In genomic region chr22:35997438-35997837, GRCh38 we compare ENCODE assay signal across 15 cellular contexts. TPM values are rescaled to one million over a fixed set of nuclear protein-coding genes. Genes with fewer than 3 reads are reported as not detected.
DNase-seq lines count a peak whose midpoint lies in the region; ATAC-seq, FAIRE-seq and TF ChIP-seq lines count a peak whose summit lies in the region.
"Had no signal": no experiment of that assay in that cellular context is flagged by ENCODE, and none has a peak within 500 bp of the region (broad histone marks: within the 10 kb centered on the region; RNA-seq: fewer than 3 reads in every experiment).

No MANE protein-coding gene starts in this region.

- H3K27ac ChIP-seq in osteoblast (ENCODE audit: low read depth, low read length) (no peak overlapping the region), MM.1S (ENCODE audit: low read length) (no peak overlapping the region)
- H3K27ac ChIP-seq: colonic mucosa had no signal

- H3K79me2 ChIP-seq in osteoblast (ENCODE audit: insufficient read depth, low read length) (peaks cover 68% of the 10 kb centered on the region), MM.1S (ENCODE audit: low read length) (no peaks in the 10 kb centered on the region)

- H2AFZ ChIP-seq in osteoblast (ENCODE audit: low read length) (no peak overlapping the region), MM.1S (ENCODE audit: low read length) (no peak overlapping the region)

- no peak for ATAC-seq in HG02623 (IDR thresholded peaks at IDR 0.05; ENCODE audit: unreplicated experiment)
- ATAC-seq: left lobe of liver had no signal

- no peak overlapping the region for H3K9ac ChIP-seq in MM.1S (ENCODE audit: low read length)

- H4K20me1 ChIP-seq in osteoblast (ENCODE audit: insufficient read depth, low read length): no peaks in the 10 kb centered on the region
- H4K20me1 ChIP-seq in MM.1S (ENCODE audit: insufficient read depth, low read length): no peaks in the 10 kb centered on the region

- DNase-seq in EH (ENCODE audit: low read depth) (peak; percentile 53), UCSD-AML1 (lab: John Stamatoyannopoulos, UW; ENCODE audit: unreplicated experiment) (peak; percentile 28), fibroblast of gingiva (ENCODE audit: low read depth) (peak; percentile 62), osteoblast (ENCODE audit: insufficient read length, low spot score, missing footprints) (peak; percentile 73), MM.1S (no peak), RCC 7860 (ENCODE audit: low spot score) (no peak), urothelium cell line (ENCODE audit: low spot score) (no peak)
- DNase-seq: activated CD4-positive, CD25-positive, alpha-beta regulatory T cell treated with anti-CD3 and anti-CD28 coated beads, Interleukin-2, amount 50 U/mL, for 72 hours; colonic mucosa; KG1; NCI-H1417; posterior cingulate gyrus; stimulated activated naive CD4-positive, alpha-beta T cell treated with Interleukin-2 at 50 U/mL for 16 hours had no signal

- H3K27me3 ChIP-seq in osteoblast (ENCODE audit: insufficient read depth, low read length) (no peaks in the 10 kb centered on the region), MM.1S (replicated peaks; ENCODE audit: insufficient read depth, low read length) (no peaks in the 10 kb centered on the region)
- H3K27me3 ChIP-seq: colonic mucosa had no signal

- no peak for TF ChIP-seq CTCF in osteoblast (IDR thresholded peaks at IDR 0.05; ENCODE audit: extremely low read depth, low read depth, low read length)
- TF ChIP-seq CTCF in MM.1S (IDR thresholded peaks at IDR 0.05; ENCODE audit: low read length): no peak

- H3K9me2 ChIP-seq in MM.1S (replicated peaks; ENCODE audit: insufficient read depth, low read length): no peaks in the 10 kb centered on the region

- peaks cover 24% of the 10 kb centered on the region for H3K4me1 ChIP-seq in osteoblast (ENCODE audit: insufficient read depth, low read length)
- no peaks in the 10 kb centered on the region for H3K4me1 ChIP-seq in MM.1S (ENCODE audit: low read length)
- H3K4me1 ChIP-seq: colonic mucosa had no signal

- H3F3A ChIP-seq in MM.1S (ENCODE audit: insufficient read depth, low read length): no peaks in the 10 kb centered on the region

- H3K9me3 ChIP-seq in osteoblast (ENCODE audit: low read depth, low read length) (no peaks in the 10 kb centered on the region), MM.1S (replicated peaks; ENCODE audit: insufficient read depth, low read length) (no peaks in the 10 kb centered on the region)
- H3K9me3 ChIP-seq: colonic mucosa had no signal

- no peak overlapping the region for H3K4me3 ChIP-seq in osteoblast (ENCODE audit: insufficient read depth, low read length)
- H3K4me3 ChIP-seq in MM.1S (ENCODE audit: low read length): no peak overlapping the region
- H3K4me3 ChIP-seq: colonic mucosa had no signal

- FAIRE-seq in RCC 7860 (lab: Jason Lieb, UNC) (no peak), urothelium cell line (lab: Jason Lieb, UNC) (no peak)

- H3K36me3 ChIP-seq in osteoblast (ENCODE audit: insufficient read depth, low read length) (peaks cover 3% of the 10 kb centered on the region), MM.1S (replicated peaks; ENCODE audit: insufficient read depth, low read length) (no peaks in the 10 kb centered on the region)
- H3K36me3 ChIP-seq: colonic mucosa had no signal

- H3K4me2 ChIP-seq in osteoblast (ENCODE audit: insufficient read depth, low read length) (no peak overlapping the region), MM.1S (ENCODE audit: low read depth, low read length) (no peak overlapping the region)

RNA-seq across cellular contexts. Expression of gene RBFOX2, which starts 31.2 kb away (rescaled TPM):
- total RNA-seq in osteoblast: 171 and 189 TPM in 2 replicates

Comparison
In these comparisons a context has a peak if more than half of its experiments do, and no peak if none do; other contexts are left out.
1. DNase-seq: peak in EH (single experiment), UCSD-AML1 (single experiment), fibroblast of gingiva (single experiment) and osteoblast (single experiment); none in MM.1S (single experiment), RCC 7860 (single experiment) and urothelium cell line (single experiment).